Comparison of ENCODE assay signal across 9 cellular contexts in genomic region chr17:80760501-80760900, GRCh38.
DNase-seq lines count a peak whose midpoint lies in the region; ATAC-seq and TF ChIP-seq lines count a peak whose summit lies in the region.
"Had no signal": no experiment of that assay in that cellular context is flagged by ENCODE, and none has a peak within 500 bp of the region (broad histone marks: within the 10 kb centered on the region; RNA-seq: fewer than 3 reads in every experiment).

No MANE protein-coding gene starts in this region.

- peaks cover 84% of the 10 kb centered on the region for H3K4me1 Mint-ChIP-seq in activated naive CD8-positive, alpha-beta T cell treated with anti-CD3 and anti-CD28 coated beads, Interleukin-2, amount 50 U/mL, for 24 hours
- peaks cover 87% of the 10 kb centered on the region for H3K4me1 Mint-ChIP-seq in stimulated activated naive CD8-positive, alpha-beta T cell treated with anti-CD3 and anti-CD28 coated beads, Interleukin-15, Interleukin-2, amounts not matched to agents 100 ng/mL and 50 ng/mL, for 24 hours (ENCODE audit: low read depth)
- peaks cover 10% of the 10 kb centered on the region for H3K4me1 Mint-ChIP-seq in glutamatergic neuron (ENCODE audit: low read depth, unreplicated experiment)

- peaks cover 49% of the 10 kb centered on the region for H3K36me3 Mint-ChIP-seq in activated naive CD8-positive, alpha-beta T cell treated with anti-CD3 and anti-CD28 coated beads, Interleukin-2, amount 50 U/mL, for 24 hours (ENCODE audit: low read depth)
- peaks cover 49% of the 10 kb centered on the region for H3K36me3 Mint-ChIP-seq in stimulated activated naive CD8-positive, alpha-beta T cell treated with anti-CD3 and anti-CD28 coated beads, Interleukin-15, Interleukin-2, amounts not matched to agents 100 ng/mL and 50 ng/mL, for 24 hours (ENCODE audit: low read depth)
- H3K36me3 Mint-ChIP-seq in glutamatergic neuron (ENCODE audit: unreplicated experiment), result peaks cover 9% of the 10 kb centered on the region

- no peaks in the 10 kb centered on the region for H3K27me3 Mint-ChIP-seq in activated naive CD8-positive, alpha-beta T cell treated with anti-CD3 and anti-CD28 coated beads, Interleukin-2, amount 50 U/mL, for 24 hours
- H3K27me3 Mint-ChIP-seq in stimulated activated naive CD8-positive, alpha-beta T cell treated with anti-CD3 and anti-CD28 coated beads, Interleukin-15, Interleukin-2, amounts not matched to agents 100 ng/mL and 50 ng/mL, for 24 hours, result no peaks in the 10 kb centered on the region
- no peaks in the 10 kb centered on the region for H3K27me3 Mint-ChIP-seq in glutamatergic neuron (ENCODE audit: unreplicated experiment)

- H3K9me3 Mint-ChIP-seq in activated naive CD8-positive, alpha-beta T cell treated with anti-CD3 and anti-CD28 coated beads, Interleukin-2, amount 50 U/mL, for 24 hours, result no peaks in the 10 kb centered on the region
- H3K9me3 Mint-ChIP-seq in stimulated activated naive CD8-positive, alpha-beta T cell treated with anti-CD3 and anti-CD28 coated beads, Interleukin-15, Interleukin-2, amounts not matched to agents 100 ng/mL and 50 ng/mL, for 24 hours, result no peaks in the 10 kb centered on the region
- no peaks in the 10 kb centered on the region for H3K9me3 Mint-ChIP-seq in glutamatergic neuron (ENCODE audit: unreplicated experiment)
- H3K9me3 Mint-ChIP-seq: neural crest cell had no signal

- TF ChIP-seq POLR2A in erythroblast (IDR thresholded peaks at IDR 0.05; ENCODE audit: low read length), result no peak

- no peak for TF ChIP-seq CTCF in glutamatergic neuron (IDR thresholded peaks at IDR 0.05; ENCODE audit: partially characterized antibody, unreplicated experiment)

- H3K4me3 Mint-ChIP-seq in activated naive CD8-positive, alpha-beta T cell treated with anti-CD3 and anti-CD28 coated beads, Interleukin-2, amount 50 U/mL, for 24 hours, result no peak overlapping the region
- H3K4me3 Mint-ChIP-seq in stimulated activated naive CD8-positive, alpha-beta T cell treated with anti-CD3 and anti-CD28 coated beads, Interleukin-15, Interleukin-2, amounts not matched to agents 100 ng/mL and 50 ng/mL, for 24 hours, result peak overlapping the region; percentile 59
- H3K4me3 Mint-ChIP-seq in glutamatergic neuron (ENCODE audit: unreplicated experiment), result no peak overlapping the region
- H3K4me3 Mint-ChIP-seq: neural crest cell had no signal

- H3K27ac Mint-ChIP-seq in activated naive CD8-positive, alpha-beta T cell treated with anti-CD3 and anti-CD28 coated beads, Interleukin-2, amount 50 U/mL, for 24 hours, result peak overlapping the region; percentile 98
- H3K27ac Mint-ChIP-seq in stimulated activated naive CD8-positive, alpha-beta T cell treated with anti-CD3 and anti-CD28 coated beads, Interleukin-15, Interleukin-2, amounts not matched to agents 100 ng/mL and 50 ng/mL, for 24 hours, result peak overlapping the region; percentile 99
- H3K27ac Mint-ChIP-seq in glutamatergic neuron (ENCODE audit: unreplicated experiment), result no peak overlapping the region

- DNase-seq in activated CD8-positive, alpha-beta memory T cell treated with anti-CD3 and anti-CD28 coated beads for 24 hours, result peak; percentile 57
- DNase-seq in activated CD8-positive, alpha-beta memory T cell treated with anti-CD3 and anti-CD28 coated beads, Interleukin-2, amount 50 U/mL, for 48 hours, result no peak
- DNase-seq in NCI-H2196 treated with DMSO at 0.1 percent for 48 hours (lab: John Stamatoyannopoulos, UW; ENCODE audit: unreplicated experiment) (peak; percentile 95), erythroblast (lab: John Stamatoyannopoulos, UW) (no peak), glutamatergic neuron (no peak)
- DNase-seq in activated naive CD8-positive, alpha-beta T cell treated with anti-CD3 and anti-CD28 coated beads, Interleukin-2, amount 50 U/mL, for 24 hours, result no peak

- no peak for ATAC-seq in activated naive CD8-positive, alpha-beta T cell treated with anti-CD3 and anti-CD28 coated beads, Interleukin-2, amount 50 U/mL, for 24 hours
- ATAC-seq in GM19035 (IDR thresholded peaks at IDR 0.05; ENCODE audit: unreplicated experiment), result no peak

Comparison
In these comparisons a context has a peak if more than half of its experiments do, and no peak if none do; other contexts are left out.
1. DNase-seq: peak in activated CD8-positive, alpha-beta memory T cell treated with anti-CD3 and anti-CD28 coated beads for 24 hours (single experiment) and NCI-H2196 treated with DMSO at 0.1 percent for 48 hours (single experiment); none in activated CD8-positive, alpha-beta memory T cell treated with anti-CD3 and anti-CD28 coated beads, Interleukin-2, amount 50 U/mL, for 48 hours (single experiment), activated naive CD8-positive, alpha-beta T cell treated with anti-CD3 and anti-CD28 coated beads, Interleukin-2, amount 50 U/mL, for 24 hours (single experiment), erythroblast (0 of 2) and glutamatergic neuron (single experiment).